Comparison of ENCODE assay signal across 36 cellular contexts in genomic region chr17:74920306-74920620, GRCh38. TPM values are rescaled to one million over a fixed set of nuclear protein-coding genes. Genes with fewer than 3 reads are reported as not detected.
"Had no signal": no experiment of that assay in that cellular context is flagged by ENCODE, and none has a peak within 500 bp of the region (broad histone marks: within the 10 kb centered on the region; RNA-seq: fewer than 3 reads in every experiment).

No MANE protein-coding gene starts in this region.

- DNase-seq: activated CD4-positive, alpha-beta T cell treated with anti-CD3 and anti-CD28 coated beads for 1 hour; activated CD4-positive, alpha-beta T cell treated with anti-CD3 and anti-CD28 coated beads, Interleukin-2, amount 10 ng/mL, durations not matched to agents 7 days and 5 days; activated CD8-positive, alpha-beta T cell treated with anti-CD3 and anti-CD28 coated beads for 36 hours; activated gamma-delta T cell treated with Interleukin-2 at 50 U/mL for 16 hours; activated naive CD4-positive, alpha-beta T cell treated with anti-CD3 and anti-CD28 coated beads, Interleukin-2, amount 50 U/mL, for 16 hours; activated T-cell treated with anti-CD3 and anti-CD28 coated beads, Interleukin-2, amount 50 U/mL, for 4 hours; amniotic stem cell; brain microvascular endothelial cell; cortex of kidney; heart right ventricle; kidney glomerular epithelial cell; left lung; mesendoderm; natural killer cell; stimulated activated CD4-positive, alpha-beta T cell treated with anti-CD3 and anti-CD28 coated beads, Interleukin-12 subunit alpha, Interleukin-12 subunit beta, amount 100 ng/mL, for 4 hours; stimulated activated CD4-positive, alpha-beta T cell treated with anti-CD3 and anti-CD28 coated beads, Interleukin-4, amount 100 ng/mL, for 1 hour; stimulated activated naive CD8-positive, alpha-beta T cell treated with anti-CD3 and anti-CD28 coated beads, Interleukin-15, Interleukin-2, amounts not matched to agents 100 U/mL and 50 U/mL, for 24 hours; testis; trophoblast cell had no signal

- H3K4me1 ChIP-seq: foreskin keratinocyte had no signal

- ATAC-seq: activated CD8-positive, alpha-beta T cell treated with anti-CD3 and anti-CD28 coated beads for 36 hours; activated T-cell treated with anti-CD3 and anti-CD28 coated beads, Interleukin-2, amount 50 U/mL, for 4 hours; activated T-helper 17 cell treated with anti-CD3 and anti-CD28 coated beads, Interleukin-2, amount 50 U/mL, for 72 hours; left lung; lower lobe of right lung; natural killer cell; sciatic nerve; stimulated activated naive CD8-positive, alpha-beta T cell treated with anti-CD3 and anti-CD28 coated beads, Interleukin-15, Interleukin-2, amounts not matched to agents 100 U/mL and 50 U/mL, for 24 hours had no signal

- H3K27ac ChIP-seq: brain microvascular endothelial cell, esophagus muscularis mucosa, foreskin keratinocyte, heart right ventricle, left lung, lower lobe of right lung, testis, uterus had no signal

- H3K9me3 ChIP-seq: esophagus muscularis mucosa, heart right ventricle, left lung, lower lobe of right lung, testis, uterus had no signal

- H3K27me3 ChIP-seq: testis, uterus had no signal

- H3K36me3 ChIP-seq: brain microvascular endothelial cell, esophagus muscularis mucosa, heart right ventricle, left lung, lower lobe of right lung, uterus had no signal

- H3K4me3 ChIP-seq: esophagus muscularis mucosa, left lung, lower lobe of right lung, skin epidermis, uterus had no signal

- FAIRE-seq: astrocyte had no signal

RNA-seq across cellular contexts. Expression of gene USH1G, which starts 2.8 kb away (rescaled TPM):
- total RNA-seq: activated CD4-positive, alpha-beta T cell treated with anti-CD3 and anti-CD28 coated beads, Interleukin-2, amount 10 ng/mL, durations not matched to agents 7 days and 5 days; activated CD8-positive, alpha-beta T cell treated with anti-CD3 and anti-CD28 coated beads for 36 hours; activated T-cell treated with anti-CD3 and anti-CD28 coated beads, Interleukin-2, amount 50 U/mL, for 4 hours; activated T-helper 17 cell treated with anti-CD3 and anti-CD28 coated beads, Interleukin-2, amount 50 U/mL, for 72 hours; cardiac septum; cerebellum; glomerular endothelial cell; heart right ventricle; left lung; mononuclear cell; natural killer cell; osteocyte; renal cortical epithelial cell; sciatic nerve; T-helper 2 cell treated with Interferon-gamma antibody and Interleukin-4, amounts not matched to agents 100 ng/mL and 5 ng/mL, for 36 hours had no signal
- polyA plus RNA-seq: heart right ventricle had no signal

RNA-seq across cellular contexts. Expression of gene OTOP2, which starts 3.8 kb away (rescaled TPM):
- total RNA-seq: activated CD4-positive, alpha-beta T cell treated with anti-CD3 and anti-CD28 coated beads, Interleukin-2, amount 10 ng/mL, durations not matched to agents 7 days and 5 days; activated CD8-positive, alpha-beta T cell treated with anti-CD3 and anti-CD28 coated beads for 36 hours; activated T-cell treated with anti-CD3 and anti-CD28 coated beads, Interleukin-2, amount 50 U/mL, for 4 hours; activated T-helper 17 cell treated with anti-CD3 and anti-CD28 coated beads, Interleukin-2, amount 50 U/mL, for 72 hours; astrocyte; cardiac septum; cerebellum; esophagus muscularis mucosa; foreskin keratinocyte; glomerular endothelial cell; heart right ventricle; left lung; lower lobe of right lung; mononuclear cell; natural killer cell; osteocyte; progenitor cell of endocrine pancreas; renal cortical epithelial cell; sciatic nerve; T-helper 2 cell treated with Interferon-gamma antibody and Interleukin-4, amounts not matched to agents 100 ng/mL and 5 ng/mL, for 36 hours; WTC11 had no signal
- polyA plus RNA-seq: foreskin keratinocyte, heart right ventricle had no signal

RNA-seq across cellular contexts. Expression of gene OTOP3, which starts 15.4 kb away (rescaled TPM):
- total RNA-seq: activated CD4-positive, alpha-beta T cell treated with anti-CD3 and anti-CD28 coated beads, Interleukin-2, amount 10 ng/mL, durations not matched to agents 7 days and 5 days; activated CD8-positive, alpha-beta T cell treated with anti-CD3 and anti-CD28 coated beads for 36 hours; activated T-cell treated with anti-CD3 and anti-CD28 coated beads, Interleukin-2, amount 50 U/mL, for 4 hours; activated T-helper 17 cell treated with anti-CD3 and anti-CD28 coated beads, Interleukin-2, amount 50 U/mL, for 72 hours; astrocyte; cardiac septum; cerebellum; esophagus muscularis mucosa; foreskin keratinocyte; glomerular endothelial cell; heart right ventricle; left lung; lower lobe of right lung; mononuclear cell; natural killer cell; osteocyte; renal cortical epithelial cell; sciatic nerve; T-helper 2 cell treated with Interferon-gamma antibody and Interleukin-4, amounts not matched to agents 100 ng/mL and 5 ng/mL, for 36 hours; uterus; WTC11 had no signal
- polyA plus RNA-seq: foreskin keratinocyte, heart right ventricle had no signal

RNA-seq across cellular contexts. Expression of gene FADS6, which starts 26.8 kb away (rescaled TPM):
- total RNA-seq: activated CD4-positive, alpha-beta T cell treated with anti-CD3 and anti-CD28 coated beads, Interleukin-2, amount 10 ng/mL, durations not matched to agents 7 days and 5 days; activated CD8-positive, alpha-beta T cell treated with anti-CD3 and anti-CD28 coated beads for 36 hours; activated T-cell treated with anti-CD3 and anti-CD28 coated beads, Interleukin-2, amount 50 U/mL, for 4 hours; activated T-helper 17 cell treated with anti-CD3 and anti-CD28 coated beads, Interleukin-2, amount 50 U/mL, for 72 hours; astrocyte; cardiac septum; foreskin keratinocyte; glomerular endothelial cell; heart right ventricle; left lung; lower lobe of right lung; mononuclear cell; natural killer cell; osteocyte; renal cortical epithelial cell; sciatic nerve; T-helper 2 cell treated with Interferon-gamma antibody and Interleukin-4, amounts not matched to agents 100 ng/mL and 5 ng/mL, for 36 hours; uterus had no signal
- polyA plus RNA-seq: foreskin keratinocyte, heart right ventricle had no signal
